Comparison of ENCODE assay signal across 8 cellular contexts in genomic region chr6:164018127-164018526, GRCh38.
"Had no signal": no experiment of that assay in that cellular context is flagged by ENCODE, and none has a peak within 500 bp of the region (broad histone marks: within the 10 kb centered on the region; RNA-seq: fewer than 3 reads in every experiment).

No MANE protein-coding gene starts in this region.

- FAIRE-seq: H1, H54, HTR-8/SVneo, K562 had no signal

- H3K4me3 Mint-ChIP-seq: GM23338, H9 had no signal

- H3K9me3 Mint-ChIP-seq: GM23338 had no signal

- H2AFZ ChIP-seq: GM23338 had no signal

- DNase-seq: H9, HCEC 1CT, IMR-90 had no signal

- ATAC-seq: GM23338, K562 had no signal

- H3K27ac Mint-ChIP-seq: GM23338, H9 had no signal

- H3K4me3 ChIP-seq: GM23338, K562 had no signal

- H3K4me2 ChIP-seq: GM23338 had no signal
